ENCODE assay signal across 21 cellular contexts in the genomic region with DNA sequence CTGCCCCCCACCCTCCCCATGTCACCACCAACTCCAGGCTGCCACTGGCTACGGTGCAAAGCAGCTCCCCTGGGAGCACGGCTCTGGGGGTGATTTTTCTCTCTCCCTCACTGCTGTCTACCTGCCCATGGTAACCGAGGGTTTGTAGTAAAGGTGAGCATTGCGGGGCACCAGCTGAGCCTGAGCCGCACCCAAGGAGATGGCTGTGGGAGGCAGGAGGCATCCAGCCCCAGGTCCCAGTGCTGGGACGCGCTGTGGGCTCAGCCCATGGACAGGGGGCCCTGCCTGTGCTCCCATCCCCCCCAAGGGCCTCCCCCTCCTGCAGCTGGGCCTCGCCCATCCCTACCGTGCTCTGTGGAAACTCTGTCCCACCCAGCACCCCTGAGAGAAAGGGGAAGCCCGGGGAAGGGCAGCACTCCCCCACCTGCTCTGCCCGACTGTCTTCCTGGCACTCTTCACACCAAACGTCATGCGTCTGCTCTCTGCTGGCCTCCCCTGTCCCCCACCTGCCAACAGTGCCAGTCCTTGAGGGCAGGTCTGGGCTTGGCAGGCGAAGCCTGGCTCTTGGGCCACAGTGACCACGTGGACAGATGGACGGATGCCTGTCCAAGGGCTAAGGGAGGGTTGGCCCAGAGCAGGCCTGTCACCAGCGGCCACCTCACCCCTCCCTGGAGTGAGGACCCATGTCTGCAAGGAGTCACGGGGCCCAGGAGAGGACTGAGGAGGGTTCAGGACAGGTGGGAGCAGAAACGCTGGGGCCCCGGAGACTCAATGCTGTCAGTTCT. TPM values are rescaled to one million over a fixed set of nuclear protein-coding genes. Genes with fewer than 3 reads are reported as not detected.
"Had no signal": no experiment of that assay in that cellular context is flagged by ENCODE, and none has a peak within 500 bp of the region (broad histone marks: within the 10 kb centered on the region; RNA-seq: fewer than 3 reads in every experiment).

No MANE protein-coding gene starts in this region.

- H3K4me3 Mint-ChIP-seq: activated CD4-positive, alpha-beta memory T cell treated with anti-CD3 and anti-CD28 coated beads for 36 hours; activated naive CD4-positive, alpha-beta T cell treated with anti-CD3 and anti-CD28 coated beads, Interleukin-2, amount 50 U/mL, for 24 hours had no signal

- H3K4me2 ChIP-seq: hepatocyte had no signal

- H3K27ac Mint-ChIP-seq: activated CD4-positive, alpha-beta memory T cell treated with anti-CD3 and anti-CD28 coated beads for 36 hours; activated naive CD4-positive, alpha-beta T cell treated with anti-CD3 and anti-CD28 coated beads, Interleukin-2, amount 50 U/mL, for 24 hours had no signal

- H3K9me3 ChIP-seq: adrenal gland, colonic mucosa, pancreas, stomach, thoracic aorta, uterus had no signal

- H3K27ac ChIP-seq: adrenal gland, cardiac muscle cell, colonic mucosa, hepatocyte, pancreas, stomach, thoracic aorta, uterus had no signal

- H2AFZ ChIP-seq: hepatocyte had no signal

- FAIRE-seq: endometrium, pancreas had no signal

- H3K9me3 Mint-ChIP-seq: activated CD4-positive, alpha-beta memory T cell treated with anti-CD3 and anti-CD28 coated beads for 36 hours; activated naive CD4-positive, alpha-beta T cell treated with anti-CD3 and anti-CD28 coated beads, Interleukin-2, amount 50 U/mL, for 24 hours; neural crest cell had no signal

- H3K79me2 ChIP-seq: hepatocyte had no signal

- H3K4me1 ChIP-seq: adrenal gland, colonic mucosa, pancreas had no signal

- H3K36me3 ChIP-seq: adrenal gland, cardiac muscle cell, colonic mucosa, pancreas, stomach, thoracic aorta, uterus had no signal

- H3K36me3 Mint-ChIP-seq: activated CD4-positive, alpha-beta memory T cell treated with anti-CD3 and anti-CD28 coated beads for 36 hours; activated naive CD4-positive, alpha-beta T cell treated with anti-CD3 and anti-CD28 coated beads, Interleukin-2, amount 50 U/mL, for 24 hours had no signal

- DNase-seq: activated CD4-positive, alpha-beta memory T cell treated with anti-CD3 and anti-CD28 coated beads for 36 hours; activated CD4-positive, alpha-beta T cell treated with anti-CD3 and anti-CD28 coated beads for 1 hour; activated CD8-positive, alpha-beta memory T cell treated with anti-CD3 and anti-CD28 coated beads, Interleukin-2, amount 50 U/mL, for 4 hours; activated effector memory CD4-positive, alpha-beta T cell treated with anti-CD3 and anti-CD28 coated beads, Interleukin-2, amount 50 U/mL, for 16 hours; activated T-cell treated with anti-CD3 and anti-CD28 coated beads, Interleukin-2, amount 50 U/mL, for 48 hours; colonic mucosa; kidney glomerular epithelial cell; midbrain; stimulated activated CD4-positive, alpha-beta T cell treated with anti-CD3 and anti-CD28 coated beads, Interleukin-1b, Interleukin-23, amount 100 ng/mL, for 48 hours; stomach; T-helper 1 cell; uterus had no signal

- H3K4me3 ChIP-seq: adrenal gland, cardiac muscle cell, colonic mucosa, hepatocyte, pancreas, stomach, thoracic aorta, uterus had no signal

RNA-seq across cellular contexts. Expression of a gene that starts 3.8 kb away (rescaled TPM):
- total RNA-seq: activated CD4-positive, alpha-beta memory T cell treated with anti-CD3 and anti-CD28 coated beads for 36 hours; esophagus mucosa; hepatocyte; thoracic aorta had no signal
